Comparison of ENCODE assay signal across 1 cellular context in the genomic region with DNA sequence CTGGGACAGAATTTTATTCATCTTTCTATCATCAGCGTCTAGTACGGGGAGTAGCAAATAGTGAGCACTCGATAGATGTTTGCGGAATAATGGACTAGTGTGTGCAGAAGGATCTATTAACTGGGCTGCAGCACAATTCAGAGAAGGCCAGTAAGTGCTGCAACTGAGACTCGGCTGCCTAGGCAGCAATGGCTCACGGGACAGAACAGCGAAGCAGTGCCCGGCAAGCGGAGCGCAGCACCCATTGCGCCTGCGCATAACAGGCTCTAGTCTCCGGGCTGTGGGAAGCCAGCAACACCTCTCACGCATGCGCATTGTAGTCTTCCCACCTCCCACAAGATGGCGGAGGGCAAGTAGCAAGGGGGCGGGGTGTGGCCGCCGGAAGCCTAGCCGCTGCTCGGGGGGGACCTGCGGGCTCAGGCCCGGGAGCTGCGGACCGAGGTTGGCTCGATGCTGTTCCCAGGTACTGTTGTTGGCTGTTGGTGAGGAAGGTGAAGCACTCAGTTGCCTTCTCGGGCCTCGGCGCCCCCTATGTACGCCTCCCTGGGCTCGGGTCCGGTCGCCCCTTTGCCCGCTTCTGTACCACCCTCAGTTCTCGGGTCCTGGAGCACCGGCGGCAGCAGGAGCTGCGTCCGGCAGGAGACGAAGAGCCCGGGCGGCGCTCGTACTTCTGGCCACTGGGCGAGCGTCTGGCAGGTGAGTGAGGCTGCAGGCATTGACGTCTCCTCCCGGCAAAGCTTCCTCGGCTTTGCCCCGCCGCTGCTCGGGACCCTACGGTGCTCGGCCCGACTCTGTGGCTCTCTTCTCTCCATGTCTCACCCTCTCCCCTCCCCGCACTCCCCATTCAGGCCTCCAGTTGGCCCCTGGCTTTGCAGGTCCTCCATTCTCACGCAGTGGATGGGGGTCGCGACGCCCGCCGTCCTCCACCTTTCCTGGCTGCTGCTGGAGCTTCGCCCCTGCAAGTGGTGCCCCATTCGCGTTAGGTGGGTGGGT.
TF ChIP-seq lines count a peak whose summit lies in the region.

No MANE protein-coding gene starts in this region.

TF ChIP-seq in HepG2, 621 proteins besides CTCF, POLR2A, EP300 and RAD21 (continued from another document and continues in another):
- TF ChIP-seq ZNF317 (CRISPR knock-in tag; IDR thresholded peaks at IDR 0.05), result peak; percentile 66; the same call in 1 of the 2 replicates
- TF ChIP-seq MBD4 (IDR thresholded peaks at IDR 0.05; ENCODE audit: borderline replicate concordance, low read length), result no peak
- TF ChIP-seq, protein P1, sequence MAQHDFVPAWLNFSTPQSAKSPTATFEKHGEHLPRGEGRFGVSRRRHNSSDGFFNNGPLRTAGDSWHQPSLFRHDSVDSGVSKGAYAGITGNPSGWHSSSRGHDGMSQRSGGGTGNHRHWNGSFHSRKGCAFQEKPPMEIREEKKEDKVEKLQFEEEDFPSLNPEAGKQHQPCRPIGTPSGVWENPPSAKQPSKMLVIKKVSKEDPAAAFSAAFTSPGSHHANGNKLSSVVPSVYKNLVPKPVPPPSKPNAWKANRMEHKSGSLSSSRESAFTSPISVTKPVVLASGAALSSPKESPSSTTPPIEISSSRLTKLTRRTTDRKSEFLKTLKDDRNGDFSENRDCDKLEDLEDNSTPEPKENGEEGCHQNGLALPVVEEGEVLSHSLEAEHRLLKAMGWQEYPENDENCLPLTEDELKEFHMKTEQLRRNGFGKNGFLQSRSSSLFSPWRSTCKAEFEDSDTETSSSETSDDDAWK (CRISPR knock-in tag; IDR thresholded peaks at IDR 0.05), result no peak
- no peak for TF ChIP-seq THYN1 (CRISPR knock-in tag; IDR thresholded peaks at IDR 0.05; ENCODE audit: borderline replicate concordance, low read depth)
- TF ChIP-seq SRF (IDR thresholded peaks at IDR 0.05; ENCODE audit: low read depth, low read length), result no peak
- no peak for TF ChIP-seq ZNF780A (CRISPR knock-in tag; IDR thresholded peaks at IDR 0.05)
- TF ChIP-seq, protein P2, sequence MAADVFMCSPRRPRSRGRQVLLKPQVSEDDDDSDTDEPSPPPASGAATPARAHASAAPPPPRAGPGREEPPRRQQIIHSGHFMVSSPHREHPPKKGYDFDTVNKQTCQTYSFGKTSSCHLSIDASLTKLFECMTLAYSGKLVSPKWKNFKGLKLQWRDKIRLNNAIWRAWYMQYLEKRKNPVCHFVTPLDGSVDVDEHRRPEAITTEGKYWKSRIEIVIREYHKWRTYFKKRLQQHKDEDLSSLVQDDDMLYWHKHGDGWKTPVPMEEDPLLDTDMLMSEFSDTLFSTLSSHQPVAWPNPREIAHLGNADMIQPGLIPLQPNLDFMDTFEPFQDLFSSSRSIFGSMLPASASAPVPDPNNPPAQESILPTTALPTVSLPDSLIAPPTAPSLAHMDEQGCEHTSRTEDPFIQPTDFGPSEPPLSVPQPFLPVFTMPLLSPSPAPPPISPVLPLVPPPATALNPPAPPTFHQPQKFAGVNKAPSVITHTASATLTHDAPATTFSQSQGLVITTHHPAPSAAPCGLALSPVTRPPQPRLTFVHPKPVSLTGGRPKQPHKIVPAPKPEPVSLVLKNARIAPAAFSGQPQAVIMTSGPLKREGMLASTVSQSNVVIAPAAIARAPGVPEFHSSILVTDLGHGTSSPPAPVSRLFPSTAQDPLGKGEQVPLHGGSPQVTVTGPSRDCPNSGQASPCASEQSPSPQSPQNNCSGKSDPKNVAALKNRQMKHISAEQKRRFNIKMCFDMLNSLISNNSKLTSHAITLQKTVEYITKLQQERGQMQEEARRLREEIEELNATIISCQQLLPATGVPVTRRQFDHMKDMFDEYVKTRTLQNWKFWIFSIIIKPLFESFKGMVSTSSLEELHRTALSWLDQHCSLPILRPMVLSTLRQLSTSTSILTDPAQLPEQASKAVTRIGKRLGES (CRISPR knock-in tag; IDR thresholded peaks at IDR 0.05; ENCODE audit: borderline replicate concordance), result no peak
- TF ChIP-seq GABPA (IDR thresholded peaks at IDR 0.05; ENCODE audit: low read depth, low read length), result peak; percentile 43
- TF ChIP-seq GABPA (CRISPR knock-in tag; IDR thresholded peaks at IDR 0.05; ENCODE audit: low read depth), result peak; percentile 81
- TF ChIP-seq, protein P3, sequence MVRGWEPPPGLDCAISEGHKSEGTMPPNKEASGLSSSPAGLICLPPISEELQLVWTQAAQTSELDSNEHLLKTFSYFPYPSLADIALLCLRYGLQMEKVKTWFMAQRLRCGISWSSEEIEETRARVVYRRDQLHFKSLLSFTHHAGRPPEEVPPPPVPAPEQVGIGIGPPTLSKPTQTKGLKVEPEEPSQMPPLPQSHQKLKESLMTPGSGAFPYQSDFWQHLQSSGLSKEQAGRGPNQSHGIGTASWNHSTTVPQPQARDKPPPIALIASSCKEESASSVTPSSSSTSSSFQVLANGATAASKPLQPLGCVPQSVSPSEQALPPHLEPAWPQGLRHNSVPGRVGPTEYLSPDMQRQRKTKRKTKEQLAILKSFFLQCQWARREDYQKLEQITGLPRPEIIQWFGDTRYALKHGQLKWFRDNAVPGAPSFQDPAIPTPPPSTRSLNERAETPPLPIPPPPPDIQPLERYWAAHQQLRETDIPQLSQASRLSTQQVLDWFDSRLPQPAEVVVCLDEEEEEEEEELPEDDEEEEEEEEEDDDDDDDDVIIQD (CRISPR knock-in tag; IDR thresholded peaks at IDR 0.05; ENCODE audit: low read depth), result peak; percentile 26; the same call in 1 of the 2 replicates
- TF ChIP-seq CENPT (CRISPR knock-in tag; IDR thresholded peaks at IDR 0.05; ENCODE audit: low read depth), result no peak
- TF ChIP-seq, protein P4, sequence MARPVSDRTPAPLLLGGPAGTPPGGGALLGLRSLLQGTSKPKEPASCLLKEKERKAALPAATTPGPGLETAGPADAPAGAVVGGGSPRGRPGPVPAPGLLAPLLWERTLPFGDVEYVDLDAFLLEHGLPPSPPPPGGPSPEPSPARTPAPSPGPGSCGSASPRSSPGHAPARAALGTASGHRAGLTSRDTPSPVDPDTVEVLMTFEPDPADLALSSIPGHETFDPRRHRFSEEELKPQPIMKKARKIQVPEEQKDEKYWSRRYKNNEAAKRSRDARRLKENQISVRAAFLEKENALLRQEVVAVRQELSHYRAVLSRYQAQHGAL (CRISPR knock-in tag; IDR thresholded peaks at IDR 0.05; ENCODE audit: not compliant biosample characterization), result no peak
- TF ChIP-seq GATAD1 (CRISPR knock-in tag; IDR thresholded peaks at IDR 0.05), result peak; percentile 71; the same call in 1 of the 2 replicates
- TF ChIP-seq, protein P5, sequence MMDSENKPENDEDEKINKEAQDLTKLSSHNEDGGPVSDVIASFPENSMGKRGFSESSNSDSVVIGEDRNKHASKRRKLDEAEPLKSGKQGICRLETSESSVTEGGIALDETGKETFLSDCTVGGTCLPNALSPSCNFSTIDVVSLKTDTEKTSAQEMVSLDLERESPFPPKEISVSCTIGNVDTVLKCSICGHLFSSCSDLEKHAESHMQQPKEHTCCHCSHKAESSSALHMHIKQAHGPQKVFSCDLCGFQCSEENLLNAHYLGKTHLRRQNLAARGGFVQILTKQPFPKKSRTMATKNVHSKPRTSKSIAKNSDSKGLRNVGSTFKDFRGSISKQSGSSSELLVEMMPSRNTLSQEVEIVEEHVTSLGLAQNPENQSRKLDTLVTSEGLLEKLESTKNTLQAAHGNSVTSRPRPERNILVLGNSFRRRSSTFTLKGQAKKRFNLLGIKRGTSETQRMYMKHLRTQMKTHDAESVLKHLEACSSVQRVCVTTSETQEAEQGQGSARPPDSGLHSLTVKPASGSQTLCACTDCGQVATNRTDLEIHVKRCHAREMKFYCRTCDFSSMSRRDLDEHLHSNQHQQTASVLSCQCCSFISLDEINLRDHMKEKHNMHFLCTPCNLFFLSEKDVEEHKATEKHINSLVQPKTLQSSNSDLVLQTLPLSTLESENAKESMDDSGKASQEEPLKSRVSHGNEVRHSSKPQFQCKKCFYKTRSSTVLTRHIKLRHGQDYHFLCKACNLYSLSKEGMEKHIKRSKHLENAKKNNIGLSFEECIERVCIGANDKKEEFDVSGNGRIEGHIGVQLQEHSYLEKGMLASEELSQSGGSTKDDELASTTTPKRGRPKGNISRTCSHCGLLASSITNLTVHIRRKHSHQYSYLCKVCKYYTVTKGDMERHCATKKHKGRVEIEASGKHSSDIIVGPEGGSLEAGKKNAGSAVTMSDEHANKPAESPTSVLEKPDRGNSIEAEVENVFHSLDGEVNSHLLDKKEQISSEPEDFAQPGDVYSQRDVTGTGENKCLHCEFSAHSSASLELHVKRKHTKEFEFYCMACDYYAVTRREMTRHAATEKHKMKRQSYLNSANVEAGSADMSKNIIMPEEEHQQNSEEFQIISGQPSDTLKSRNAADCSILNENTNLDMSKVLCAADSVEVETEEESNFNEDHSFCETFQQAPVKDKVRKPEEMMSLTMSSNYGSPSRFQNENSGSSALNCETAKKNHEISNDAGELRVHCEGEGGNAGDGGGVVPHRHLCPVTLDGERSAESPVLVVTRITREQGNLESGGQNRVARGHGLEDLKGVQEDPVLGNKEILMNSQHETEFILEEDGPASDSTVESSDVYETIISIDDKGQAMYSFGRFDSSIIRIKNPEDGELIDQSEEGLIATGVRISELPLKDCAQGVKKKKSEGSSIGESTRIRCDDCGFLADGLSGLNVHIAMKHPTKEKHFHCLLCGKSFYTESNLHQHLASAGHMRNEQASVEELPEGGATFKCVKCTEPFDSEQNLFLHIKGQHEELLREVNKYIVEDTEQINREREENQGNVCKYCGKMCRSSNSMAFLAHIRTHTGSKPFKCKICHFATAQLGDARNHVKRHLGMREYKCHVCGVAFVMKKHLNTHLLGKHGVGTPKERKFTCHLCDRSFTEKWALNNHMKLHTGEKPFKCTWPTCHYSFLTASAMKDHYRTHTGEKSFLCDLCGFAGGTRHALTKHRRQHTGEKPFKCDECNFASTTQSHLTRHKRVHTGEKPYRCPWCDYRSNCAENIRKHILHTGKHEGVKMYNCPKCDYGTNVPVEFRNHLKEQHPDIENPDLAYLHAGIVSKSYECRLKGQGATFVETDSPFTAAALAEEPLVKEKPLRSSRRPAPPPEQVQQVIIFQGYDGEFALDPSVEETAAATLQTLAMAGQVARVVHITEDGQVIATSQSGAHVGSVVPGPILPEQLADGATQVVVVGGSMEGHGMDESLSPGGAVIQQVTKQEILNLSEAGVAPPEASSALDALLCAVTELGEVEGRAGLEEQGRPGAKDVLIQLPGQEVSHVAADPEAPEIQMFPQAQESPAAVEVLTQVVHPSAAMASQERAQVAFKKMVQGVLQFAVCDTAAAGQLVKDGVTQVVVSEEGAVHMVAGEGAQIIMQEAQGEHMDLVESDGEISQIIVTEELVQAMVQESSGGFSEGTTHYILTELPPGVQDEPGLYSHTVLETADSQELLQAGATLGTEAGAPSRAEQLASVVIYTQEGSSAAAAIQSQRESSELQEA (CRISPR knock-in tag; IDR thresholded peaks at IDR 0.05; ENCODE audit: not compliant biosample characterization), result peak; percentile 62
- TF ChIP-seq, protein P6, sequence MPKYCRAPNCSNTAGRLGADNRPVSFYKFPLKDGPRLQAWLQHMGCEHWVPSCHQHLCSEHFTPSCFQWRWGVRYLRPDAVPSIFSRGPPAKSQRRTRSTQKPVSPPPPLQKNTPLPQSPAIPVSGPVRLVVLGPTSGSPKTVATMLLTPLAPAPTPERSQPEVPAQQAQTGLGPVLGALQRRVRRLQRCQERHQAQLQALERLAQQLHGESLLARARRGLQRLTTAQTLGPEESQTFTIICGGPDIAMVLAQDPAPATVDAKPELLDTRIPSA (CRISPR knock-in tag; IDR thresholded peaks at IDR 0.05; ENCODE audit: borderline replicate concordance), result peak; percentile 96
- TF ChIP-seq SPEN (CRISPR knock-in tag; IDR thresholded peaks at IDR 0.05; ENCODE audit: low read depth), result peak; percentile 53; the same call in 1 of the 2 replicates
- peak; percentile 79; the same call in 1 of the 2 replicates for TF ChIP-seq ZMYM2 (CRISPR knock-in tag; IDR thresholded peaks at IDR 0.05)
- TF ChIP-seq, protein P7, sequence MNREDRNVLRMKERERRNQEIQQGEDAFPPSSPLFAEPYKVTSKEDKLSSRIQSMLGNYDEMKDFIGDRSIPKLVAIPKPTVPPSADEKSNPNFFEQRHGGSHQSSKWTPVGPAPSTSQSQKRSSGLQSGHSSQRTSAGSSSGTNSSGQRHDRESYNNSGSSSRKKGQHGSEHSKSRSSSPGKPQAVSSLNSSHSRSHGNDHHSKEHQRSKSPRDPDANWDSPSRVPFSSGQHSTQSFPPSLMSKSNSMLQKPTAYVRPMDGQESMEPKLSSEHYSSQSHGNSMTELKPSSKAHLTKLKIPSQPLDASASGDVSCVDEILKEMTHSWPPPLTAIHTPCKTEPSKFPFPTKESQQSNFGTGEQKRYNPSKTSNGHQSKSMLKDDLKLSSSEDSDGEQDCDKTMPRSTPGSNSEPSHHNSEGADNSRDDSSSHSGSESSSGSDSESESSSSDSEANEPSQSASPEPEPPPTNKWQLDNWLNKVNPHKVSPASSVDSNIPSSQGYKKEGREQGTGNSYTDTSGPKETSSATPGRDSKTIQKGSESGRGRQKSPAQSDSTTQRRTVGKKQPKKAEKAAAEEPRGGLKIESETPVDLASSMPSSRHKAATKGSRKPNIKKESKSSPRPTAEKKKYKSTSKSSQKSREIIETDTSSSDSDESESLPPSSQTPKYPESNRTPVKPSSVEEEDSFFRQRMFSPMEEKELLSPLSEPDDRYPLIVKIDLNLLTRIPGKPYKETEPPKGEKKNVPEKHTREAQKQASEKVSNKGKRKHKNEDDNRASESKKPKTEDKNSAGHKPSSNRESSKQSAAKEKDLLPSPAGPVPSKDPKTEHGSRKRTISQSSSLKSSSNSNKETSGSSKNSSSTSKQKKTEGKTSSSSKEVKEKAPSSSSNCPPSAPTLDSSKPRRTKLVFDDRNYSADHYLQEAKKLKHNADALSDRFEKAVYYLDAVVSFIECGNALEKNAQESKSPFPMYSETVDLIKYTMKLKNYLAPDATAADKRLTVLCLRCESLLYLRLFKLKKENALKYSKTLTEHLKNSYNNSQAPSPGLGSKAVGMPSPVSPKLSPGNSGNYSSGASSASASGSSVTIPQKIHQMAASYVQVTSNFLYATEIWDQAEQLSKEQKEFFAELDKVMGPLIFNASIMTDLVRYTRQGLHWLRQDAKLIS (CRISPR knock-in tag; IDR thresholded peaks at IDR 0.05), result no peak
- TF ChIP-seq, protein P8, sequence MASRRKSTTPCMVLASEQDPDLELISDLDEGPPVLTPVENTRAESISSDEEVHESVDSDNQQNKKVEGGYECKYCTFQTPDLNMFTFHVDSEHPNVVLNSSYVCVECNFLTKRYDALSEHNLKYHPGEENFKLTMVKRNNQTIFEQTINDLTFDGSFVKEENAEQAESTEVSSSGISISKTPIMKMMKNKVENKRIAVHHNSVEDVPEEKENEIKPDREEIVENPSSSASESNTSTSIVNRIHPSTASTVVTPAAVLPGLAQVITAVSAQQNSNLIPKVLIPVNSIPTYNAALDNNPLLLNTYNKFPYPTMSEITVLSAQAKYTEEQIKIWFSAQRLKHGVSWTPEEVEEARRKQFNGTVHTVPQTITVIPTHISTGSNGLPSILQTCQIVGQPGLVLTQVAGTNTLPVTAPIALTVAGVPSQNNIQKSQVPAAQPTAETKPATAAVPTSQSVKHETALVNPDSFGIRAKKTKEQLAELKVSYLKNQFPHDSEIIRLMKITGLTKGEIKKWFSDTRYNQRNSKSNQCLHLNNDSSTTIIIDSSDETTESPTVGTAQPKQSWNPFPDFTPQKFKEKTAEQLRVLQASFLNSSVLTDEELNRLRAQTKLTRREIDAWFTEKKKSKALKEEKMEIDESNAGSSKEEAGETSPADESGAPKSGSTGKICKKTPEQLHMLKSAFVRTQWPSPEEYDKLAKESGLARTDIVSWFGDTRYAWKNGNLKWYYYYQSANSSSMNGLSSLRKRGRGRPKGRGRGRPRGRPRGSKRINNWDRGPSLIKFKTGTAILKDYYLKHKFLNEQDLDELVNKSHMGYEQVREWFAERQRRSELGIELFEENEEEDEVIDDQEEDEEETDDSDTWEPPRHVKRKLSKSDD (CRISPR knock-in tag; IDR thresholded peaks at IDR 0.05; ENCODE audit: low read depth), result 0 out of 2 replicates have a peak, but pooled peaks have one; percentile 15
- peak; percentile 89; the same call in 1 of the 2 replicates for TF ChIP-seq KLF12 (CRISPR knock-in tag; IDR thresholded peaks at IDR 0.05; ENCODE audit: borderline replicate concordance)
- TF ChIP-seq, protein P9, sequence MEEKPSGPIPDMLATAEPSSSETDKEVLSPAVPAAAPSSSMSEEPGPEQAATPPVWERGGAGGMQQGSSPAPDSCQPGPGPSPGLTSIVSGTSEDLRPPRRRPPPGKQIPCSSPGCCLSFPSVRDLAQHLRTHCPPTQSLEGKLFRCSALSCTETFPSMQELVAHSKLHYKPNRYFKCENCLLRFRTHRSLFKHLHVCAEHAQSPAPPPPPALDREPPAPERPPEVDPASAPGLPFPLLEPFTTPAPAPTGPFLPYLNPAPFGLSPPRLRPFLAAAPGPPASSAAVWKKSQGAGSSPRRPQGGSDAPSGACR (CRISPR knock-in tag; IDR thresholded peaks at IDR 0.05), result 0 out of 2 replicates have a peak, but pooled peaks have one; percentile 32
